In the genomic region with DNA sequence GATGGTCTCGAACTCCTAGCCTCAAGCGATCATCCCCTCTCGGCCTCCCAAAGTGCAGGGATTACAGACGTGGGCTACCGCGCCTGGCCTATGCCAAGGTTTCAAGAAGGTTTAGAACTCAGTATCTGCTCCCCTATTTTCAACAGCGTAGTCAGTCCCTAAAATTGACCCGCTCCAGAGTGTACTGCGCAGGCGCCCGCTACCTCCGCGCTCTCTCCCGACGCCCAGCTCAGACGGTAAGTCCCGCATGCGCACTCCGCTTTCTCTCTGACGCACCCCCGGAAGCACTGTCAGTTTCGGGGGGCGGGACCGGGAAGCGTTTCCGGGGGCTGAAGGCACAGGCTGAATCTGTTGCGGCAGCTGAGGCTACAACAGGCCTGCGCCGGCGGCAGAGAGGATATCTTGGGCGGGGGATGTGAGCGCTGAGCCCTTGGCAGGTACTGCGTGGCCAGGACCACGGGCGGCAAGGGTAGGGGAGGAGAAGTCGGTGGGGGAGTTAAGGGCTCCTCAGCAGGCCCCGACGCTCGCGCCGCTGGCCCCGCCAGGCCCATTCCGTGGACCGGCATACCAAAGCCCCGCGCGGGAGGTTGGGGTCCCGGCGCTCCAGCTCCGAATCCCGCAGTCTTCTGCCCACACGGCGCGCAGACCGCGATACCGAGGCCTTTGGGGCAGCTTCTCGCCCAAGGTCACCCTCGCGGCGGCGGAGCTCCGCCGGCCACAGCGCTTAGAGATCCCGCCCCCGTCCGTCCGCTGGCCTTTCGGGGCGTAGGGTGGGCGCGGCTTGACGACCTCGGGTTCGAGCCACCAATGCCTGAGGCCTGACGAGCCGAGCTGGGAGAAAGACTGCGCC, we compare ENCODE assay signal across 1 cellular context.
TF ChIP-seq lines count a peak whose summit lies in the region.

A gene with protein sequence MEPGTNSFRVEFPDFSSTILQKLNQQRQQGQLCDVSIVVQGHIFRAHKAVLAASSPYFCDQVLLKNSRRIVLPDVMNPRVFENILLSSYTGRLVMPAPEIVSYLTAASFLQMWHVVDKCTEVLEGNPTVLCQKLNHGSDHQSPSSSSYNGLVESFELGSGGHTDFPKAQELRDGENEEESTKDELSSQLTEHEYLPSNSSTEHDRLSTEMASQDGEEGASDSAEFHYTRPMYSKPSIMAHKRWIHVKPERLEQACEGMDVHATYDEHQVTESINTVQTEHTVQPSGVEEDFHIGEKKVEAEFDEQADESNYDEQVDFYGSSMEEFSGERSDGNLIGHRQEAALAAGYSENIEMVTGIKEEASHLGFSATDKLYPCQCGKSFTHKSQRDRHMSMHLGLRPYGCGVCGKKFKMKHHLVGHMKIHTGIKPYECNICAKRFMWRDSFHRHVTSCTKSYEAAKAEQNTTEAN (plus strand): TSS at position 345 of the 850 bp plus-strand sequence. CDS start 27,470 bp downstream, outside the sequence.

TF ChIP-seq in H1, 55 proteins besides CTCF, POLR2A, EP300 and RAD21:
- TF ChIP-seq GABPA (IDR thresholded peaks at IDR 0.05; ENCODE audit: borderline replicate concordance, insufficient read depth, low read length) (peak; percentile 90), MAFK (IDR thresholded peaks at IDR 0.05; ENCODE audit: low read depth, low read length) (no peak), POLR2AphosphoS5 (IDR thresholded peaks at IDR 0.05; ENCODE audit: low read depth, low read length) (peak; percentile 59), PHF8 (conservative IDR thresholded peaks at IDR 0.05; ENCODE audit: low read depth, low read length) (peak; percentile 93), SP4 (IDR thresholded peaks at IDR 0.05; ENCODE audit: low read length) (peak; percentile 52; the same call in 1 of the 2 replicates), KDM4A (IDR thresholded peaks at IDR 0.05; ENCODE audit: low read depth, low read length, severe bottlenecking) (peak; percentile 64), NRF1 (IDR thresholded peaks at IDR 0.05; ENCODE audit: low read depth, low read length) (peak; percentile 86), TAF1 (IDR thresholded peaks at IDR 0.05; ENCODE audit: low read depth, low read length) (peak; percentile 79; the same call in 1 of the 2 replicates), CBX8 (IDR thresholded peaks at IDR 0.05; ENCODE audit: borderline replicate concordance, low read depth, low read length) (no peak), TCF12 (IDR thresholded peaks at IDR 0.05; ENCODE audit: low read depth, low read length) (no peak), TBP (IDR thresholded peaks at IDR 0.05; ENCODE audit: low read depth, low read length) (peak; percentile 78), CBX5 (IDR thresholded peaks at IDR 0.05; ENCODE audit: low read depth, low read length) (no peak), HDAC2 (IDR thresholded peaks at IDR 0.05; ENCODE audit: borderline replicate concordance in 1 of 2, low read depth in 2 of 2, low read length in 2 of 2) (peak in 1 of 2 experiments; percentile 20; a peak in 1 of 4 replicates), EZH2 (IDR thresholded peaks at IDR 0.05; ENCODE audit: low read depth, low read length, severe bottlenecking) (no peak), POU5F1 (IDR thresholded peaks at IDR 0.05; ENCODE audit: low read depth, low read length) (no peak), TAF7 (optimal IDR thresholded peaks at IDR 0.05; ENCODE audit: borderline replicate concordance, low read depth, low read length) (peak; percentile 61), EGR1 (IDR thresholded peaks at IDR 0.05; ENCODE audit: borderline replicate concordance, low read depth, low read length) (no peak), SAP30 (IDR thresholded peaks at IDR 0.05; ENCODE audit: insufficient read depth, insufficient replicate concordance, low read length) (peak; percentile 67), CEBPB (IDR thresholded peaks at IDR 0.05; ENCODE audit: low read depth, low read length) (no peak), CREB1 (IDR thresholded peaks at IDR 0.05) (peak; percentile 62), SIRT6 (IDR thresholded peaks at IDR 0.05; ENCODE audit: low read length) (no peak), KDM1A (IDR thresholded peaks at IDR 0.05; ENCODE audit: borderline replicate concordance, low read length) (no peak), JUND (IDR thresholded peaks at IDR 0.05; ENCODE audit: low read length) (no peak), RXRA (IDR thresholded peaks at IDR 0.05; ENCODE audit: insufficient read depth, low read depth, low read length) (no peak), SIN3A (conservative IDR thresholded peaks at IDR 0.05 in 1 of 2, IDR thresholded peaks at IDR 0.05 in 1 of 2; ENCODE audit: low read depth in 1 of 2, low read length in 2 of 2) (peak in 1 of 2 experiments; percentile 77; a peak in 1 of 4 replicates), HDAC6 (IDR thresholded peaks at IDR 0.05; ENCODE audit: low read depth, low read length) (no peak), RBBP5 (IDR thresholded peaks at IDR 0.05; ENCODE audit: borderline replicate concordance, low read depth, low read length) (peak; percentile 57), NANOG (IDR thresholded peaks at IDR 0.05; ENCODE audit: insufficient read depth, low read depth, low read length, poor library complexity, severe bottlenecking) (no peak), BRCA1 (IDR thresholded peaks at IDR 0.05; ENCODE audit: low read depth, low read length) (no peak), CTBP2 (IDR thresholded peaks at IDR 0.05; ENCODE audit: borderline replicate concordance, insufficient read depth, insufficient read length, low read length) (no peak), ASH2L (IDR thresholded peaks at IDR 0.05; ENCODE audit: low read length) (peak; percentile 88), BACH1 (IDR thresholded peaks at IDR 0.05; ENCODE audit: low read length) (no peak), SP2 (IDR thresholded peaks at IDR 0.05; ENCODE audit: low read length) (no peak)
- TF ChIP-seq, protein P1, sequence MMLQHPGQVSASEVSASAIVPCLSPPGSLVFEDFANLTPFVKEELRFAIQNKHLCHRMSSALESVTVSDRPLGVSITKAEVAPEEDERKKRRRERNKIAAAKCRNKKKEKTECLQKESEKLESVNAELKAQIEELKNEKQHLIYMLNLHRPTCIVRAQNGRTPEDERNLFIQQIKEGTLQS (IDR thresholded peaks at IDR 0.05; ENCODE audit: insufficient read depth, low read depth, low read length), result no peak
- TF ChIP-seq, protein P2, sequence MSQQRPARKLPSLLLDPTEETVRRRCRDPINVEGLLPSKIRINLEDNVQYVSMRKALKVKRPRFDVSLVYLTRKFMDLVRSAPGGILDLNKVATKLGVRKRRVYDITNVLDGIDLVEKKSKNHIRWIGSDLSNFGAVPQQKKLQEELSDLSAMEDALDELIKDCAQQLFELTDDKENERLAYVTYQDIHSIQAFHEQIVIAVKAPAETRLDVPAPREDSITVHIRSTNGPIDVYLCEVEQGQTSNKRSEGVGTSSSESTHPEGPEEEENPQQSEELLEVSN (IDR thresholded peaks at IDR 0.05), result no peak
- TF ChIP-seq, protein P3, sequence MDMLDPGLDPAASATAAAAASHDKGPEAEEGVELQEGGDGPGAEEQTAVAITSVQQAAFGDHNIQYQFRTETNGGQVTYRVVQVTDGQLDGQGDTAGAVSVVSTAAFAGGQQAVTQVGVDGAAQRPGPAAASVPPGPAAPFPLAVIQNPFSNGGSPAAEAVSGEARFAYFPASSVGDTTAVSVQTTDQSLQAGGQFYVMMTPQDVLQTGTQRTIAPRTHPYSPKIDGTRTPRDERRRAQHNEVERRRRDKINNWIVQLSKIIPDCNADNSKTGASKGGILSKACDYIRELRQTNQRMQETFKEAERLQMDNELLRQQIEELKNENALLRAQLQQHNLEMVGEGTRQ (IDR thresholded peaks at IDR 0.05; ENCODE audit: low read length), result no peak
- TF ChIP-seq, protein P4, sequence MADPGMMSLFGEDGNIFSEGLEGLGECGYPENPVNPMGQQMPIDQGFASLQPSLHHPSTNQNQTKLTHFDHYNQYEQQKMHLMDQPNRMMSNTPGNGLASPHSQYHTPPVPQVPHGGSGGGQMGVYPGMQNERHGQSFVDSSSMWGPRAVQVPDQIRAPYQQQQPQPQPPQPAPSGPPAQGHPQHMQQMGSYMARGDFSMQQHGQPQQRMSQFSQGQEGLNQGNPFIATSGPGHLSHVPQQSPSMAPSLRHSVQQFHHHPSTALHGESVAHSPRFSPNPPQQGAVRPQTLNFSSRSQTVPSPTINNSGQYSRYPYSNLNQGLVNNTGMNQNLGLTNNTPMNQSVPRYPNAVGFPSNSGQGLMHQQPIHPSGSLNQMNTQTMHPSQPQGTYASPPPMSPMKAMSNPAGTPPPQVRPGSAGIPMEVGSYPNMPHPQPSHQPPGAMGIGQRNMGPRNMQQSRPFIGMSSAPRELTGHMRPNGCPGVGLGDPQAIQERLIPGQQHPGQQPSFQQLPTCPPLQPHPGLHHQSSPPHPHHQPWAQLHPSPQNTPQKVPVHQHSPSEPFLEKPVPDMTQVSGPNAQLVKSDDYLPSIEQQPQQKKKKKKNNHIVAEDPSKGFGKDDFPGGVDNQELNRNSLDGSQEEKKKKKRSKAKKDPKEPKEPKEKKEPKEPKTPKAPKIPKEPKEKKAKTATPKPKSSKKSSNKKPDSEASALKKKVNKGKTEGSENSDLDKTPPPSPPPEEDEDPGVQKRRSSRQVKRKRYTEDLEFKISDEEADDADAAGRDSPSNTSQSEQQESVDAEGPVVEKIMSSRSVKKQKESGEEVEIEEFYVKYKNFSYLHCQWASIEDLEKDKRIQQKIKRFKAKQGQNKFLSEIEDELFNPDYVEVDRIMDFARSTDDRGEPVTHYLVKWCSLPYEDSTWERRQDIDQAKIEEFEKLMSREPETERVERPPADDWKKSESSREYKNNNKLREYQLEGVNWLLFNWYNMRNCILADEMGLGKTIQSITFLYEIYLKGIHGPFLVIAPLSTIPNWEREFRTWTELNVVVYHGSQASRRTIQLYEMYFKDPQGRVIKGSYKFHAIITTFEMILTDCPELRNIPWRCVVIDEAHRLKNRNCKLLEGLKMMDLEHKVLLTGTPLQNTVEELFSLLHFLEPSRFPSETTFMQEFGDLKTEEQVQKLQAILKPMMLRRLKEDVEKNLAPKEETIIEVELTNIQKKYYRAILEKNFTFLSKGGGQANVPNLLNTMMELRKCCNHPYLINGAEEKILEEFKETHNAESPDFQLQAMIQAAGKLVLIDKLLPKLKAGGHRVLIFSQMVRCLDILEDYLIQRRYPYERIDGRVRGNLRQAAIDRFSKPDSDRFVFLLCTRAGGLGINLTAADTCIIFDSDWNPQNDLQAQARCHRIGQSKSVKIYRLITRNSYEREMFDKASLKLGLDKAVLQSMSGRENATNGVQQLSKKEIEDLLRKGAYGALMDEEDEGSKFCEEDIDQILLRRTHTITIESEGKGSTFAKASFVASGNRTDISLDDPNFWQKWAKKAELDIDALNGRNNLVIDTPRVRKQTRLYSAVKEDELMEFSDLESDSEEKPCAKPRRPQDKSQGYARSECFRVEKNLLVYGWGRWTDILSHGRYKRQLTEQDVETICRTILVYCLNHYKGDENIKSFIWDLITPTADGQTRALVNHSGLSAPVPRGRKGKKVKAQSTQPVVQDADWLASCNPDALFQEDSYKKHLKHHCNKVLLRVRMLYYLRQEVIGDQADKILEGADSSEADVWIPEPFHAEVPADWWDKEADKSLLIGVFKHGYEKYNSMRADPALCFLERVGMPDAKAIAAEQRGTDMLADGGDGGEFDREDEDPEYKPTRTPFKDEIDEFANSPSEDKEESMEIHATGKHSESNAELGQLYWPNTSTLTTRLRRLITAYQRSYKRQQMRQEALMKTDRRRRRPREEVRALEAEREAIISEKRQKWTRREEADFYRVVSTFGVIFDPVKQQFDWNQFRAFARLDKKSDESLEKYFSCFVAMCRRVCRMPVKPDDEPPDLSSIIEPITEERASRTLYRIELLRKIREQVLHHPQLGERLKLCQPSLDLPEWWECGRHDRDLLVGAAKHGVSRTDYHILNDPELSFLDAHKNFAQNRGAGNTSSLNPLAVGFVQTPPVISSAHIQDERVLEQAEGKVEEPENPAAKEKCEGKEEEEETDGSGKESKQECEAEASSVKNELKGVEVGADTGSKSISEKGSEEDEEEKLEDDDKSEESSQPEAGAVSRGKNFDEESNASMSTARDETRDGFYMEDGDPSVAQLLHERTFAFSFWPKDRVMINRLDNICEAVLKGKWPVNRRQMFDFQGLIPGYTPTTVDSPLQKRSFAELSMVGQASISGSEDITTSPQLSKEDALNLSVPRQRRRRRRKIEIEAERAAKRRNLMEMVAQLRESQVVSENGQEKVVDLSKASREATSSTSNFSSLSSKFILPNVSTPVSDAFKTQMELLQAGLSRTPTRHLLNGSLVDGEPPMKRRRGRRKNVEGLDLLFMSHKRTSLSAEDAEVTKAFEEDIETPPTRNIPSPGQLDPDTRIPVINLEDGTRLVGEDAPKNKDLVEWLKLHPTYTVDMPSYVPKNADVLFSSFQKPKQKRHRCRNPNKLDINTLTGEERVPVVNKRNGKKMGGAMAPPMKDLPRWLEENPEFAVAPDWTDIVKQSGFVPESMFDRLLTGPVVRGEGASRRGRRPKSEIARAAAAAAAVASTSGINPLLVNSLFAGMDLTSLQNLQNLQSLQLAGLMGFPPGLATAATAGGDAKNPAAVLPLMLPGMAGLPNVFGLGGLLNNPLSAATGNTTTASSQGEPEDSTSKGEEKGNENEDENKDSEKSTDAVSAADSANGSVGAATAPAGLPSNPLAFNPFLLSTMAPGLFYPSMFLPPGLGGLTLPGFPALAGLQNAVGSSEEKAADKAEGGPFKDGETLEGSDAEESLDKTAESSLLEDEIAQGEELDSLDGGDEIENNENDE (IDR thresholded peaks at IDR 0.05; ENCODE audit: insufficient replicate concordance, low read length), result no peak
